In the genomic region with DNA sequence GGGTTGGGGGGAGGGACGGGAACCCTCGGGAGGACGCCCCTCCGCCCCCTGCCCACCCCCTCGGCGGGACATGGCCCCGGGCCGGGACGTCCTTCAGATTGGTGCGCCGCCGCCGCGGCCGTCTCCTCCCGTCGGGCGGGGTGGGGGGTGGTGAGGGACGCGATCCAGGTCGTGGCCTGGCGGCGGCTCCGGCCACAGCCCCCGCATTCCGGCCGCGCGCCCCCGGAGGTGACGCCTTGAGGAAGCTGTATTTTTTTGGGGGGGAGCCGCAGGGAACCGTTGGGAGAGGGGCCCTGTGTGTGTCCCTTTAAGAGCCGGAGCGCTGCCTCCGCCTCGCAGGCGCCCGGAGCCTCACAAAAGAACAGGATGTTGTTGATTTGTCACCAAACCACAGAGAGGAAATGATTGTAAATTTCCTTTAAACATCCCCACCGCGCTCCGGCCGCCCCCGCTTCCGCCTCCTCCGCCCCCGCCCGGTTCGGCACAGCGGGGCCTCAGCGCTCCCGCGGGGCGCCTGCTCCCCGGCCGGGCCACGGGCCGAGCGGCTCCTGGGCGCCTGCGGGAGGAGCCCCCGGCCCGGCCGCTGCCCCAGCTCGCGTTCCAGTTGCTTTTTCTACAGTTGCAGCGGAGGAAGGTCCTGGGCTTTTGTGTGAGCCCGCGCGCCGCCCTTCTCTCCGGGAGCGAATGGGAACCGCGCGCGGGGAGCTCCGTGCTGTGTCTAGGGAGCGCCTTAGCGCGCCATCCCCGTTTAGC, we compare ENCODE assay signal across 1 cellular context.
TF ChIP-seq lines count a peak whose summit lies in the region.

No MANE protein-coding gene starts in this region.

TF ChIP-seq in HepG2, 621 proteins besides CTCF, POLR2A, EP300 and RAD21 (continued from another document and continues in another):
- TF ChIP-seq, protein P1, sequence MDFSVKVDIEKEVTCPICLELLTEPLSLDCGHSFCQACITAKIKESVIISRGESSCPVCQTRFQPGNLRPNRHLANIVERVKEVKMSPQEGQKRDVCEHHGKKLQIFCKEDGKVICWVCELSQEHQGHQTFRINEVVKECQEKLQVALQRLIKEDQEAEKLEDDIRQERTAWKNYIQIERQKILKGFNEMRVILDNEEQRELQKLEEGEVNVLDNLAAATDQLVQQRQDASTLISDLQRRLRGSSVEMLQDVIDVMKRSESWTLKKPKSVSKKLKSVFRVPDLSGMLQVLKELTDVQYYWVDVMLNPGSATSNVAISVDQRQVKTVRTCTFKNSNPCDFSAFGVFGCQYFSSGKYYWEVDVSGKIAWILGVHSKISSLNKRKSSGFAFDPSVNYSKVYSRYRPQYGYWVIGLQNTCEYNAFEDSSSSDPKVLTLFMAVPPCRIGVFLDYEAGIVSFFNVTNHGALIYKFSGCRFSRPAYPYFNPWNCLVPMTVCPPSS (IDR thresholded peaks at IDR 0.05): no peak
- TF ChIP-seq, protein P2, sequence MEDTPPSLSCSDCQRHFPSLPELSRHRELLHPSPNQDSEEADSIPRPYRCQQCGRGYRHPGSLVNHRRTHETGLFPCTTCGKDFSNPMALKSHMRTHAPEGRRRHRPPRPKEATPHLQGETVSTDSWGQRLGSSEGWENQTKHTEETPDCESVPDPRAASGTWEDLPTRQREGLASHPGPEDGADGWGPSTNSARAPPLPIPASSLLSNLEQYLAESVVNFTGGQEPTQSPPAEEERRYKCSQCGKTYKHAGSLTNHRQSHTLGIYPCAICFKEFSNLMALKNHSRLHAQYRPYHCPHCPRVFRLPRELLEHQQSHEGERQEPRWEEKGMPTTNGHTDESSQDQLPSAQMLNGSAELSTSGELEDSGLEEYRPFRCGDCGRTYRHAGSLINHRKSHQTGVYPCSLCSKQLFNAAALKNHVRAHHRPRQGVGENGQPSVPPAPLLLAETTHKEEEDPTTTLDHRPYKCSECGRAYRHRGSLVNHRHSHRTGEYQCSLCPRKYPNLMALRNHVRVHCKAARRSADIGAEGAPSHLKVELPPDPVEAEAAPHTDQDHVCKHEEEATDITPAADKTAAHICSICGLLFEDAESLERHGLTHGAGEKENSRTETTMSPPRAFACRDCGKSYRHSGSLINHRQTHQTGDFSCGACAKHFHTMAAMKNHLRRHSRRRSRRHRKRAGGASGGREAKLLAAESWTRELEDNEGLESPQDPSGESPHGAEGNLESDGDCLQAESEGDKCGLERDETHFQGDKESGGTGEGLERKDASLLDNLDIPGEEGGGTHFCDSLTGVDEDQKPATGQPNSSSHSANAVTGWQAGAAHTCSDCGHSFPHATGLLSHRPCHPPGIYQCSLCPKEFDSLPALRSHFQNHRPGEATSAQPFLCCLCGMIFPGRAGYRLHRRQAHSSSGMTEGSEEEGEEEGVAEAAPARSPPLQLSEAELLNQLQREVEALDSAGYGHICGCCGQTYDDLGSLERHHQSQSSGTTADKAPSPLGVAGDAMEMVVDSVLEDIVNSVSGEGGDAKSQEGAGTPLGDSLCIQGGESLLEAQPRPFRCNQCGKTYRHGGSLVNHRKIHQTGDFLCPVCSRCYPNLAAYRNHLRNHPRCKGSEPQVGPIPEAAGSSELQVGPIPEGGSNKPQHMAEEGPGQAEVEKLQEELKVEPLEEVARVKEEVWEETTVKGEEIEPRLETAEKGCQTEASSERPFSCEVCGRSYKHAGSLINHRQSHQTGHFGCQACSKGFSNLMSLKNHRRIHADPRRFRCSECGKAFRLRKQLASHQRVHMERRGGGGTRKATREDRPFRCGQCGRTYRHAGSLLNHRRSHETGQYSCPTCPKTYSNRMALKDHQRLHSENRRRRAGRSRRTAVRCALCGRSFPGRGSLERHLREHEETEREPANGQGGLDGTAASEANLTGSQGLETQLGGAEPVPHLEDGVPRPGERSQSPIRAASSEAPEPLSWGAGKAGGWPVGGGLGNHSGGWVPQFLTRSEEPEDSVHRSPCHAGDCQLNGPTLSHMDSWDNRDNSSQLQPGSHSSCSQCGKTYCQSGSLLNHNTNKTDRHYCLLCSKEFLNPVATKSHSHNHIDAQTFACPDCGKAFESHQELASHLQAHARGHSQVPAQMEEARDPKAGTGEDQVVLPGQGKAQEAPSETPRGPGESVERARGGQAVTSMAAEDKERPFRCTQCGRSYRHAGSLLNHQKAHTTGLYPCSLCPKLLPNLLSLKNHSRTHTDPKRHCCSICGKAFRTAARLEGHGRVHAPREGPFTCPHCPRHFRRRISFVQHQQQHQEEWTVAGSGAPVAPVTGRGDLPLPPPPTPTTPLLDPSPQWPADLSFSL (CRISPR knock-in tag; IDR thresholded peaks at IDR 0.05): 0 out of 2 replicates have a peak, but pooled peaks have one; percentile 17
- TF ChIP-seq, protein P3, sequence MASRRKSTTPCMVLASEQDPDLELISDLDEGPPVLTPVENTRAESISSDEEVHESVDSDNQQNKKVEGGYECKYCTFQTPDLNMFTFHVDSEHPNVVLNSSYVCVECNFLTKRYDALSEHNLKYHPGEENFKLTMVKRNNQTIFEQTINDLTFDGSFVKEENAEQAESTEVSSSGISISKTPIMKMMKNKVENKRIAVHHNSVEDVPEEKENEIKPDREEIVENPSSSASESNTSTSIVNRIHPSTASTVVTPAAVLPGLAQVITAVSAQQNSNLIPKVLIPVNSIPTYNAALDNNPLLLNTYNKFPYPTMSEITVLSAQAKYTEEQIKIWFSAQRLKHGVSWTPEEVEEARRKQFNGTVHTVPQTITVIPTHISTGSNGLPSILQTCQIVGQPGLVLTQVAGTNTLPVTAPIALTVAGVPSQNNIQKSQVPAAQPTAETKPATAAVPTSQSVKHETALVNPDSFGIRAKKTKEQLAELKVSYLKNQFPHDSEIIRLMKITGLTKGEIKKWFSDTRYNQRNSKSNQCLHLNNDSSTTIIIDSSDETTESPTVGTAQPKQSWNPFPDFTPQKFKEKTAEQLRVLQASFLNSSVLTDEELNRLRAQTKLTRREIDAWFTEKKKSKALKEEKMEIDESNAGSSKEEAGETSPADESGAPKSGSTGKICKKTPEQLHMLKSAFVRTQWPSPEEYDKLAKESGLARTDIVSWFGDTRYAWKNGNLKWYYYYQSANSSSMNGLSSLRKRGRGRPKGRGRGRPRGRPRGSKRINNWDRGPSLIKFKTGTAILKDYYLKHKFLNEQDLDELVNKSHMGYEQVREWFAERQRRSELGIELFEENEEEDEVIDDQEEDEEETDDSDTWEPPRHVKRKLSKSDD (CRISPR knock-in tag; IDR thresholded peaks at IDR 0.05; ENCODE audit: low read depth): no peak
- TF ChIP-seq HHEX (CRISPR knock-in tag; IDR thresholded peaks at IDR 0.05) (no peak), ESRRA (CRISPR knock-in tag; IDR thresholded peaks at IDR 0.05; ENCODE audit: low read depth) (no peak), TBX2 (CRISPR knock-in tag; IDR thresholded peaks at IDR 0.05; ENCODE audit: borderline replicate concordance) (peak; percentile 91), ATRX (CRISPR knock-in tag; IDR thresholded peaks at IDR 0.05; ENCODE audit: borderline replicate concordance) (no peak), NFATC3 (CRISPR knock-in tag; IDR thresholded peaks at IDR 0.05) (no peak), GTF3A (CRISPR knock-in tag; conservative IDR thresholded peaks at IDR 0.05) (no peak), SP4 (CRISPR knock-in tag; IDR thresholded peaks at IDR 0.05) (no peak), NCOA1 (CRISPR knock-in tag; IDR thresholded peaks at IDR 0.05) (peak; percentile 44; the same call in 1 of the 2 replicates), TRIM24 (CRISPR knock-in tag; IDR thresholded peaks at IDR 0.05) (no peak), SNAI1 (CRISPR knock-in tag; IDR thresholded peaks at IDR 0.05; ENCODE audit: borderline replicate concordance) (no peak), ZNF83 (CRISPR knock-in tag; IDR thresholded peaks at IDR 0.05; ENCODE audit: borderline replicate concordance) (no peak), ZBTB21 (CRISPR knock-in tag; IDR thresholded peaks at IDR 0.05) (0 out of 2 replicates have a peak, but pooled peaks have one; percentile 24), ZKSCAN5 (CRISPR knock-in tag; IDR thresholded peaks at IDR 0.05) (no peak), PRMT3 (CRISPR knock-in tag; IDR thresholded peaks at IDR 0.05; ENCODE audit: borderline replicate concordance, low read depth) (peak; percentile 61; the same call in 1 of the 2 replicates), FOSL2 (CRISPR knock-in tag; IDR thresholded peaks at IDR 0.05) (peak; percentile 66), ZNF354B (CRISPR knock-in tag; IDR thresholded peaks at IDR 0.05) (no peak), REXO4 (CRISPR knock-in tag; IDR thresholded peaks at IDR 0.05; ENCODE audit: borderline replicate concordance) (no peak), KMT2B (CRISPR knock-in tag; IDR thresholded peaks at IDR 0.05) (peak; percentile 18; the same call in 1 of the 2 replicates), ZNF260 (CRISPR knock-in tag; IDR thresholded peaks at IDR 0.05; ENCODE audit: borderline replicate concordance, low read depth) (no peak), NR2F2 (IDR thresholded peaks at IDR 0.05; ENCODE audit: borderline replicate concordance, low read depth) (peak; percentile 32; the same call in 1 of the 2 replicates), ZNF160 (CRISPR knock-in tag; IDR thresholded peaks at IDR 0.05) (peak; percentile 22; the same call in 1 of the 2 replicates)
- TF ChIP-seq, protein P4, sequence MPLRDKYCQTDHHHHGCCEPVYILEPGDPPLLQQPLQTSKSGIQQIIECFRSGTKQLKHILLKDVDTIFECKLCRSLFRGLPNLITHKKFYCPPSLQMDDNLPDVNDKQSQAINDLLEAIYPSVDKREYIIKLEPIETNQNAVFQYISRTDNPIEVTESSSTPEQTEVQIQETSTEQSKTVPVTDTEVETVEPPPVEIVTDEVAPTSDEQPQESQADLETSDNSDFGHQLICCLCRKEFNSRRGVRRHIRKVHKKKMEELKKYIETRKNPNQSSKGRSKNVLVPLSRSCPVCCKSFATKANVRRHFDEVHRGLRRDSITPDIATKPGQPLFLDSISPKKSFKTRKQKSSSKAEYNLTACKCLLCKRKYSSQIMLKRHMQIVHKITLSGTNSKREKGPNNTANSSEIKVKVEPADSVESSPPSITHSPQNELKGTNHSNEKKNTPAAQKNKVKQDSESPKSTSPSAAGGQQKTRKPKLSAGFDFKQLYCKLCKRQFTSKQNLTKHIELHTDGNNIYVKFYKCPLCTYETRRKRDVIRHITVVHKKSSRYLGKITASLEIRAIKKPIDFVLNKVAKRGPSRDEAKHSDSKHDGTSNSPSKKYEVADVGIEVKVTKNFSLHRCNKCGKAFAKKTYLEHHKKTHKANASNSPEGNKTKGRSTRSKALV (CRISPR knock-in tag; IDR thresholded peaks at IDR 0.05): no peak
- TF ChIP-seq, protein P5, sequence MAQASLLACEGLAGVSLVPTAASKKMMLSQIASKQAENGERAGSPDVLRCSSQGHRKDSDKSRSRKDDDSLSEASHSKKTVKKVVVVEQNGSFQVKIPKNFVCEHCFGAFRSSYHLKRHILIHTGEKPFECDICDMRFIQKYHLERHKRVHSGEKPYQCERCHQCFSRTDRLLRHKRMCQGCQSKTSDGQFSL (CRISPR knock-in tag; IDR thresholded peaks at IDR 0.05): peak; percentile 91
- TF ChIP-seq, protein P6, sequence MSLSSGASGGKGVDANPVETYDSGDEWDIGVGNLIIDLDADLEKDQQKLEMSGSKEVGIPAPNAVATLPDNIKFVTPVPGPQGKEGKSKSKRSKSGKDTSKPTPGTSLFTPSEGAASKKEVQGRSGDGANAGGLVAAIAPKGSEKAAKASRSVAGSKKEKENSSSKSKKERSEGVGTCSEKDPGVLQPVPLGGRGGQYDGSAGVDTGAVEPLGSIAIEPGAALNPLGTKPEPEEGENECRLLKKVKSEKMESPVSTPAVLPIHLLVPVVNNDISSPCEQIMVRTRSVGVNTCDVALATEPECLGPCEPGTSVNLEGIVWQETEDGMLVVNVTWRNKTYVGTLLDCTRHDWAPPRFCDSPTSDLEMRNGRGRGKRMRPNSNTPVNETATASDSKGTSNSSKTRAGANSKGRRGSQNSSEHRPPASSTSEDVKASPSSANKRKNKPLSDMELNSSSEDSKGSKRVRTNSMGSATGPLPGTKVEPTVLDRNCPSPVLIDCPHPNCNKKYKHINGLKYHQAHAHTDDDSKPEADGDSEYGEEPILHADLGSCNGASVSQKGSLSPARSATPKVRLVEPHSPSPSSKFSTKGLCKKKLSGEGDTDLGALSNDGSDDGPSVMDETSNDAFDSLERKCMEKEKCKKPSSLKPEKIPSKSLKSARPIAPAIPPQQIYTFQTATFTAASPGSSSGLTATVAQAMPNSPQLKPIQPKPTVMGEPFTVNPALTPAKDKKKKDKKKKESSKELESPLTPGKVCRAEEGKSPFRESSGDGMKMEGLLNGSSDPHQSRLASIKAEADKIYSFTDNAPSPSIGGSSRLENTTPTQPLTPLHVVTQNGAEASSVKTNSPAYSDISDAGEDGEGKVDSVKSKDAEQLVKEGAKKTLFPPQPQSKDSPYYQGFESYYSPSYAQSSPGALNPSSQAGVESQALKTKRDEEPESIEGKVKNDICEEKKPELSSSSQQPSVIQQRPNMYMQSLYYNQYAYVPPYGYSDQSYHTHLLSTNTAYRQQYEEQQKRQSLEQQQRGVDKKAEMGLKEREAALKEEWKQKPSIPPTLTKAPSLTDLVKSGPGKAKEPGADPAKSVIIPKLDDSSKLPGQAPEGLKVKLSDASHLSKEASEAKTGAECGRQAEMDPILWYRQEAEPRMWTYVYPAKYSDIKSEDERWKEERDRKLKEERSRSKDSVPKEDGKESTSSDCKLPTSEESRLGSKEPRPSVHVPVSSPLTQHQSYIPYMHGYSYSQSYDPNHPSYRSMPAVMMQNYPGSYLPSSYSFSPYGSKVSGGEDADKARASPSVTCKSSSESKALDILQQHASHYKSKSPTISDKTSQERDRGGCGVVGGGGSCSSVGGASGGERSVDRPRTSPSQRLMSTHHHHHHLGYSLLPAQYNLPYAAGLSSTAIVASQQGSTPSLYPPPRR (CRISPR knock-in tag; IDR thresholded peaks at IDR 0.05; ENCODE audit: borderline replicate concordance): peak; percentile 85
- TF ChIP-seq, protein P7, sequence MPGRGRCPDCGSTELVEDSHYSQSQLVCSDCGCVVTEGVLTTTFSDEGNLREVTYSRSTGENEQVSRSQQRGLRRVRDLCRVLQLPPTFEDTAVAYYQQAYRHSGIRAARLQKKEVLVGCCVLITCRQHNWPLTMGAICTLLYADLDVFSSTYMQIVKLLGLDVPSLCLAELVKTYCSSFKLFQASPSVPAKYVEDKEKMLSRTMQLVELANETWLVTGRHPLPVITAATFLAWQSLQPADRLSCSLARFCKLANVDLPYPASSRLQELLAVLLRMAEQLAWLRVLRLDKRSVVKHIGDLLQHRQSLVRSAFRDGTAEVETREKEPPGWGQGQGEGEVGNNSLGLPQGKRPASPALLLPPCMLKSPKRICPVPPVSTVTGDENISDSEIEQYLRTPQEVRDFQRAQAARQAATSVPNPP (CRISPR knock-in tag; IDR thresholded peaks at IDR 0.05): no peak
- TF ChIP-seq, protein P8, sequence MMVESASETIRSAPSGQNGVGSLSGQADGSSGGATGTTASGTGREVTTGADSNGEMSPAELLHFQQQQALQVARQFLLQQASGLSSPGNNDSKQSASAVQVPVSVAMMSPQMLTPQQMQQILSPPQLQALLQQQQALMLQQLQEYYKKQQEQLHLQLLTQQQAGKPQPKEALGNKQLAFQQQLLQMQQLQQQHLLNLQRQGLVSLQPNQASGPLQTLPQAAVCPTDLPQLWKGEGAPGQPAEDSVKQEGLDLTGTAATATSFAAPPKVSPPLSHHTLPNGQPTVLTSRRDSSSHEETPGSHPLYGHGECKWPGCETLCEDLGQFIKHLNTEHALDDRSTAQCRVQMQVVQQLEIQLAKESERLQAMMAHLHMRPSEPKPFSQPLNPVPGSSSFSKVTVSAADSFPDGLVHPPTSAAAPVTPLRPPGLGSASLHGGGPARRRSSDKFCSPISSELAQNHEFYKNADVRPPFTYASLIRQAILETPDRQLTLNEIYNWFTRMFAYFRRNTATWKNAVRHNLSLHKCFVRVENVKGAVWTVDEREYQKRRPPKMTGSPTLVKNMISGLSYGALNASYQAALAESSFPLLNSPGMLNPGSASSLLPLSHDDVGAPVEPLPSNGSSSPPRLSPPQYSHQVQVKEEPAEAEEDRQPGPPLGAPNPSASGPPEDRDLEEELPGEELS (CRISPR knock-in tag; IDR thresholded peaks at IDR 0.05): peak; percentile 93
